ENCODE assay signal across 1 cellular context in the genomic region with DNA sequence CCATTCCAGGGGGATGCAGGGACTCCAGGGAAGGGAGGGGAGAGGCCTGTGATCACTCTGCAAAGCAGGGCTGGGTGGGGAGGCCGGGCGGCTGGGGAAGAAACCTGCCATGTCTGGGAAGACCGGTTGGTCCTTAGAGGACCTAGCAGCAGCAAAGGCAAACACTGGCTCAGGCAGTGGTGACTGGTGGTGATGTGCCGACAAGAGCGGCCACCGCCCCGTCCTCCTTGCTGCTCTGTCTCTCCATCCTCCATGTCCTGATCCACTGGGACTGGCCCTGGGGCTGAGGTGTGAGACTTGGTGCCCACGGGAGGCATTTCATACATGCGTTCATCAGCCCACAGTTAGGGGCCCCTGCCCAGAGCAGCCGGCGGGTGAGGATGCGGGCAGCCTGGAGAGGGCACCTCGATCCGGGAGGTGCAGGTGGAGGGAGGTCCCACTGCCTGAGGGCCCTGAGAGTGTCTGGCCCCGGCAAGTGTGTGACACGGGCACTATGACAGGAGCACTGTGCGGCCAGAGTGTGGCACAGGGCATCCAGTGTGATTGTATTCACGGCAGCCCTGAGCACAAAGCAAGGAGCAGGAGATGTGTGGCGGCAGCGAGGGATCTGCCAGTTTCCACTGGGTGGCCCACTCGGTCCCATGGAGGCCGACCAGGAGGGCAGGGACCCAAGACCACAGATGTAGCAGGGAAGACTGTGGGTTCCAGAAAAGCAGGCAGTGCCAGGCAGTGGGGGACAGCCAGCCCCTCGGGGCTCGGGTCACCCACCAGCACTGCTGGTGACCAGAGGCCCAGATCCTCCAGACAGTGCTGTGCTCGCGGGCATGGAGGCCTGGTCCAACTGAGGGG.
TF ChIP-seq lines count a peak whose summit lies in the region.

No MANE protein-coding gene starts in this region.

TF ChIP-seq in WTC11, 78 proteins besides CTCF, POLR2A, EP300 and RAD21 (continued from another document):
- TF ChIP-seq, protein P1, sequence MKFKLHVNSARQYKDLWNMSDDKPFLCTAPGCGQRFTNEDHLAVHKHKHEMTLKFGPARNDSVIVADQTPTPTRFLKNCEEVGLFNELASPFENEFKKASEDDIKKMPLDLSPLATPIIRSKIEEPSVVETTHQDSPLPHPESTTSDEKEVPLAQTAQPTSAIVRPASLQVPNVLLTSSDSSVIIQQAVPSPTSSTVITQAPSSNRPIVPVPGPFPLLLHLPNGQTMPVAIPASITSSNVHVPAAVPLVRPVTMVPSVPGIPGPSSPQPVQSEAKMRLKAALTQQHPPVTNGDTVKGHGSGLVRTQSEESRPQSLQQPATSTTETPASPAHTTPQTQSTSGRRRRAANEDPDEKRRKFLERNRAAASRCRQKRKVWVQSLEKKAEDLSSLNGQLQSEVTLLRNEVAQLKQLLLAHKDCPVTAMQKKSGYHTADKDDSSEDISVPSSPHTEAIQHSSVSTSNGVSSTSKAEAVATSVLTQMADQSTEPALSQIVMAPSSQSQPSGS (CRISPR knock-in tag; IDR thresholded peaks at IDR 0.05; ENCODE audit: borderline replicate concordance, low read depth): no peak
- TF ChIP-seq, protein P2, sequence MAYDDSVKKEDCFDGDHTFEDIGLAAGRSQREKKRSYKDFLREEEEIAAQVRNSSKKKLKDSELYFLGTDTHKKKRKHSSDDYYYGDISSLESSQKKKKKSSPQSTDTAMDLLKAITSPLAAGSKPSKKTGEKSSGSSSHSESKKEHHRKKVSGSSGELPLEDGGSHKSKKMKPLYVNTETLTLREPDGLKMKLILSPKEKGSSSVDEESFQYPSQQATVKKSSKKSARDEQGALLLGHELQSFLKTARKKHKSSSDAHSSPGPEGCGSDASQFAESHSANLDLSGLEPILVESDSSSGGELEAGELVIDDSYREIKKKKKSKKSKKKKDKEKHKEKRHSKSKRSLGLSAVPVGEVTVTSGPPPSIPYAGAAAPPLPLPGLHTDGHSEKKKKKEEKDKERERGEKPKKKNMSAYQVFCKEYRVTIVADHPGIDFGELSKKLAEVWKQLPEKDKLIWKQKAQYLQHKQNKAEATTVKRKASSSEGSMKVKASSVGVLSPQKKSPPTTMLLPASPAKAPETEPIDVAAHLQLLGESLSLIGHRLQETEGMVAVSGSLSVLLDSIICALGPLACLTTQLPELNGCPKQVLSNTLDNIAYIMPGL (CRISPR knock-in tag; IDR thresholded peaks at IDR 0.05): no peak
